ENCODE assay signal across 8 cellular contexts in genomic region chr20:30289049-30289448, GRCh38.
A peak's percentile ranks its signal among the peaks of the same experiment; 100 is the strongest.
DNase-seq lines count a peak whose midpoint lies in the region; ATAC-seq and TF ChIP-seq lines count a peak whose summit lies in the region.
"Not testable (repeated sequence)": the region's sequence is repeated elsewhere in the genome, so short reads cannot be mapped to it uniquely, and the experiment has no call there.

No MANE protein-coding gene starts in this region.

- peak overlapping the region; percentile 82 for H3K4me2 ChIP-seq in Loucy (ENCODE audit: low read depth, low read length, poor library complexity, severe bottlenecking)

- not testable (repeated sequence) for H3K9me3 ChIP-seq in CD4-positive, alpha-beta memory T cell (ENCODE audit: control insufficient read depth in 1 of 2, low read length in 2 of 2); Loucy (ENCODE audit: insufficient read depth, low read depth, low read length); iPS-18a (ENCODE audit: control insufficient read depth, low read depth, low read length)

- H3K27ac Mint-ChIP-seq in CD4-positive, alpha-beta memory T cell = peak overlapping the region; percentile 8 to 95 (median 90)
- H3K27ac Mint-ChIP-seq in activated naive CD4-positive, alpha-beta T cell treated with anti-CD3 and anti-CD28 coated beads, Interleukin-2, amount 10 ng/mL, durations not matched to agents 7 days and 5 days = peak overlapping the region; percentile 86
- peak overlapping the region; percentile 62 for H3K27ac Mint-ChIP-seq in dendritic cell treated with granulocyte-macrophage colony-stimulating factor and Interleukin-4, amounts not matched to agents 40 ng/mL and 50 ng/mL, for 4 days
- H3K27ac Mint-ChIP-seq in natural killer cell = peak overlapping the region; percentile 96 to 99
- peak overlapping the region; percentile 68 for H3K27ac Mint-ChIP-seq in stimulated activated naive CD8-positive, alpha-beta T cell treated with anti-CD3 and anti-CD28 coated beads, Interleukin-15, Interleukin-2, amounts not matched to agents 100 ng/mL and 50 ng/mL, for 24 hours

- not testable (repeated sequence) for H3K36me3 Mint-ChIP-seq in CD4-positive, alpha-beta memory T cell; activated naive CD4-positive, alpha-beta T cell treated with anti-CD3 and anti-CD28 coated beads, Interleukin-2, amount 10 ng/mL, durations not matched to agents 7 days and 5 days; dendritic cell treated with granulocyte-macrophage colony-stimulating factor and Interleukin-4, amounts not matched to agents 40 ng/mL and 50 ng/mL, for 4 days (ENCODE audit: low read depth); natural killer cell; stimulated activated naive CD8-positive, alpha-beta T cell treated with anti-CD3 and anti-CD28 coated beads, Interleukin-15, Interleukin-2, amounts not matched to agents 100 ng/mL and 50 ng/mL, for 24 hours (ENCODE audit: low read depth)

- H4K20me1 ChIP-seq in Loucy (ENCODE audit: insufficient read depth, low read length, poor library complexity, severe bottlenecking) = not testable (repeated sequence)

- H3K4me3 ChIP-seq in CD4-positive, alpha-beta memory T cell (ENCODE audit: low read length in 2 of 2) = not testable (repeated sequence)
- H3K4me3 ChIP-seq in Loucy (ENCODE audit: low read length, poor library complexity, severe bottlenecking) (peak overlapping the region; percentile 72), iPS-18a (ENCODE audit: low read length) (peak overlapping the region; percentile 43)

- intact Hi-C loops in CD4-positive, alpha-beta memory T cell (cut with micrococcal nuclease); dendritic cell treated with granulocyte-macrophage colony-stimulating factor and Interleukin-4, amounts not matched to agents 40 ng/mL and 50 ng/mL, for 4 days (cut with micrococcal nuclease); natural killer cell (cut with micrococcal nuclease): not testable (repeated sequence)

- H3F3A ChIP-seq in Loucy (ENCODE audit: low read depth) = not testable (repeated sequence)

- H2AFZ ChIP-seq in Loucy (ENCODE audit: low read length) = peak overlapping the region; percentile 55

- peaks cover 0 to 27% (median 2%) of the 10 kb centered on the region in 8 donors for H3K9me3 Mint-ChIP-seq in CD4-positive, alpha-beta memory T cell
- peaks cover 13% of the 10 kb centered on the region for H3K9me3 Mint-ChIP-seq in activated naive CD4-positive, alpha-beta T cell treated with anti-CD3 and anti-CD28 coated beads, Interleukin-2, amount 10 ng/mL, durations not matched to agents 7 days and 5 days
- not testable (repeated sequence) for H3K9me3 Mint-ChIP-seq in dendritic cell treated with granulocyte-macrophage colony-stimulating factor and Interleukin-4, amounts not matched to agents 40 ng/mL and 50 ng/mL, for 4 days; natural killer cell; stimulated activated naive CD8-positive, alpha-beta T cell treated with anti-CD3 and anti-CD28 coated beads, Interleukin-15, Interleukin-2, amounts not matched to agents 100 ng/mL and 50 ng/mL, for 24 hours

- TF ChIP-seq CTCF in Loucy (conservative IDR thresholded peaks at IDR 0.05; ENCODE audit: low read length); natural killer cell (IDR thresholded peaks at IDR 0.05): not testable (repeated sequence)

- not testable (repeated sequence) for H3K9me2 ChIP-seq in Loucy (replicated peaks; ENCODE audit: low read depth, low read length)

- not testable (repeated sequence) for ATAC-seq in natural killer cell

- H3K27ac ChIP-seq in CD4-positive, alpha-beta memory T cell (ENCODE audit: low read depth, low read length) = peak overlapping the region; percentile 38
- not testable (repeated sequence) for H3K27ac ChIP-seq in iPS-18a (ENCODE audit: low read length)

- H3K79me2 ChIP-seq in Loucy (ENCODE audit: insufficient read depth, low read length) = not testable (repeated sequence)

- not testable (repeated sequence) for H3K36me3 ChIP-seq in CD4-positive, alpha-beta memory T cell (ENCODE audit: insufficient read depth, low read length); Loucy (ENCODE audit: insufficient read depth, low read length); iPS-18a (ENCODE audit: control insufficient read depth, low read depth, low read length)

- H3K4me3 Mint-ChIP-seq in CD4-positive, alpha-beta memory T cell = peak overlapping the region in 6 of 8 donors; percentile 76 to 91 (median 81)
- peak overlapping the region; percentile 68 for H3K4me3 Mint-ChIP-seq in activated naive CD4-positive, alpha-beta T cell treated with anti-CD3 and anti-CD28 coated beads, Interleukin-2, amount 10 ng/mL, durations not matched to agents 7 days and 5 days
- peak overlapping the region; percentile 50 for H3K4me3 Mint-ChIP-seq in dendritic cell treated with granulocyte-macrophage colony-stimulating factor and Interleukin-4, amounts not matched to agents 40 ng/mL and 50 ng/mL, for 4 days
- peak overlapping the region; percentile 97 for H3K4me3 Mint-ChIP-seq in natural killer cell
- peak overlapping the region; percentile 79 for H3K4me3 Mint-ChIP-seq in stimulated activated naive CD8-positive, alpha-beta T cell treated with anti-CD3 and anti-CD28 coated beads, Interleukin-15, Interleukin-2, amounts not matched to agents 100 ng/mL and 50 ng/mL, for 24 hours

- POLR2A ChIA-PET in CD4-positive, alpha-beta memory T cell (lab: Charles Lee; ENCODE audit: partially characterized antibody) = interaction anchor here (1.0 kb wide), 1 partner anchor 88 kb away, joined by 3 read pairs; no protein-coding TSS in a partner anchor

- H3K4me1 ChIP-seq in CD4-positive, alpha-beta memory T cell (ENCODE audit: insufficient read depth, low read length); Loucy (ENCODE audit: insufficient read depth, low read length, poor library complexity, severe bottlenecking); iPS-18a (ENCODE audit: control insufficient read depth, low read depth, low read length): not testable (repeated sequence)

- H3K27me3 ChIP-seq in CD4-positive, alpha-beta memory T cell (ENCODE audit: insufficient read depth, low read length); Loucy (ENCODE audit: insufficient read depth, low read length, poor library complexity, severe bottlenecking); iPS-18a (ENCODE audit: control insufficient read depth, insufficient read depth, low read length): not testable (repeated sequence)

- peak in 2 of 5 donors; percentile 16 to 20 for DNase-seq in CD4-positive, alpha-beta memory T cell
- DNase-seq in activated CD4-positive, alpha-beta T cell treated with anti-CD3 and anti-CD28 coated beads for 48 hours = peak; percentile 29
- DNase-seq in activated naive CD4-positive, alpha-beta T cell treated with anti-CD3 and anti-CD28 coated beads, Interleukin-2, amount 10 ng/mL, durations not matched to agents 7 days and 5 days = peak; percentile 36
- DNase-seq in natural killer cell = not testable (repeated sequence)

- not testable (repeated sequence) for H3K27me3 Mint-ChIP-seq in CD4-positive, alpha-beta memory T cell; activated naive CD4-positive, alpha-beta T cell treated with anti-CD3 and anti-CD28 coated beads, Interleukin-2, amount 10 ng/mL, durations not matched to agents 7 days and 5 days; dendritic cell treated with granulocyte-macrophage colony-stimulating factor and Interleukin-4, amounts not matched to agents 40 ng/mL and 50 ng/mL, for 4 days; natural killer cell (ENCODE audit: low read depth in 2 of 2); stimulated activated naive CD8-positive, alpha-beta T cell treated with anti-CD3 and anti-CD28 coated beads, Interleukin-15, Interleukin-2, amounts not matched to agents 100 ng/mL and 50 ng/mL, for 24 hours

- CTCF ChIA-PET in CD4-positive, alpha-beta memory T cell (lab: Charles Lee; ENCODE audit: partially characterized antibody); activated naive CD4-positive, alpha-beta T cell treated with anti-CD3 and anti-CD28 coated beads, Interleukin-2, amount 10 ng/mL, durations not matched to agents 7 days and 5 days (lab: Charles Lee): not testable (repeated sequence)

- H3K9ac ChIP-seq in Loucy (ENCODE audit: low read depth, low read length, poor library complexity, severe bottlenecking) = peak overlapping the region; percentile 73
- not testable (repeated sequence) for H3K9ac ChIP-seq in iPS-18a (ENCODE audit: low read length)

- H3K4me1 Mint-ChIP-seq in CD4-positive, alpha-beta memory T cell = peaks cover 0 to 35% (median 6%) of the 10 kb centered on the region in 4 donors
- peaks cover 38% of the 10 kb centered on the region for H3K4me1 Mint-ChIP-seq in activated naive CD4-positive, alpha-beta T cell treated with anti-CD3 and anti-CD28 coated beads, Interleukin-2, amount 10 ng/mL, durations not matched to agents 7 days and 5 days
- peaks cover 15% of the 10 kb centered on the region for H3K4me1 Mint-ChIP-seq in dendritic cell treated with granulocyte-macrophage colony-stimulating factor and Interleukin-4, amounts not matched to agents 40 ng/mL and 50 ng/mL, for 4 days (ENCODE audit: low read depth)
- peaks cover 26 to 61% of the 10 kb centered on the region in 2 donors for H3K4me1 Mint-ChIP-seq in natural killer cell
- peaks cover 18% of the 10 kb centered on the region for H3K4me1 Mint-ChIP-seq in stimulated activated naive CD8-positive, alpha-beta T cell treated with anti-CD3 and anti-CD28 coated beads, Interleukin-15, Interleukin-2, amounts not matched to agents 100 ng/mL and 50 ng/mL, for 24 hours (ENCODE audit: low read depth)
